In the genomic region with DNA sequence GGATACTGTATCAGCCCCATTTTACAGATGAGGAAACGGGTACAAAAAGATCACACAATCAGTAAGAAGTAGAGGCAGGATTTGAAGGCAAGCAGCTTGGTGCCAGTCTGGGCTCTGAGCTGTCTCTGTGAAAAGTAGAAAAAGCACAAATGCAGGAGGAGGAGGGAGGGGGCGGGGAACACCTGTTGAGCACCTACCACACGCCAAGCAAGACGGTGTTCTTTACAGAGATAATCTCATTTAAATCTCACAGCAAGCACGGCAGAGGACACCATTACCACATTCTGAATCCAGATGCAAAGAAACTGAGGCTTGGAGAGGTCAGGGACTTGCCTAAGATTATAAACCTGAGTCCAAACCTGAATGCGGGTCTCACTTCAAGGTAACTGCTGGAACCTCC, we compare ENCODE assay signal across 34 cellular contexts. TPM values are rescaled to one million over a fixed set of nuclear protein-coding genes. Genes with fewer than 3 reads are reported as not detected.
"Had no signal": no experiment of that assay in that cellular context is flagged by ENCODE, and none has a peak within 500 bp of the region (broad histone marks: within the 10 kb centered on the region; RNA-seq: fewer than 3 reads in every experiment).

No MANE protein-coding gene starts in this region.

- H3K4me1 Mint-ChIP-seq: activated CD4-positive, alpha-beta T cell treated with anti-CD3 and anti-CD28 coated beads for 36 hours; activated CD4-positive, alpha-beta T cell treated with anti-CD3 and anti-CD28 coated beads, Interleukin-2, amount 10 ng/mL, durations not matched to agents 24 days and 14 days; activated CD8-positive, alpha-beta memory T cell treated with anti-CD3 and anti-CD28 coated beads, Interleukin-2, amount 10 ng/mL, durations not matched to agents 7 days and 5 days; activated naive CD4-positive, alpha-beta T cell treated with anti-CD3 and anti-CD28 coated beads, Interleukin-2, amount 50 U/mL, for 24 hours; activated naive CD8-positive, alpha-beta T cell treated with anti-CD3 and anti-CD28 coated beads for 36 hours; activated naive CD8-positive, alpha-beta T cell treated with anti-CD3 and anti-CD28 coated beads, Interleukin-2, amount 50 U/mL, for 24 hours had no signal

- DNase-seq: activated CD4-positive, alpha-beta memory T cell treated with anti-CD3 and anti-CD28 coated beads for 36 hours; activated CD4-positive, alpha-beta T cell treated with anti-CD3 and anti-CD28 coated beads for 36 hours; activated CD4-positive, alpha-beta T cell treated with anti-CD3 and anti-CD28 coated beads, Interleukin-2, amount 10 ng/mL, durations not matched to agents 24 days and 14 days; activated CD4-positive, CD25-positive, alpha-beta regulatory T cell; activated CD4-positive, CD25-positive, alpha-beta regulatory T cell treated with anti-CD3 and anti-CD28 coated beads, Interleukin-2, amount 50 U/mL, for 72 hours; activated CD8-positive, alpha-beta memory T cell treated with anti-CD3 and anti-CD28 coated beads, Interleukin-2, amount 10 ng/mL, durations not matched to agents 7 days and 5 days; activated CD8-positive, alpha-beta memory T cell treated with anti-CD3 and anti-CD28 coated beads, Interleukin-2, amount 50 U/mL, for 4 hours; activated CD8-positive, alpha-beta T cell treated with anti-CD3 and anti-CD28 coated beads, Interleukin-2, amount 10 ng/mL, durations not matched to agents 7 days and 5 days; activated effector memory CD4-positive, alpha-beta T cell treated with anti-CD3 and anti-CD28 coated beads, Interleukin-2, amount 50 U/mL, for 16 hours; activated naive CD4-positive, alpha-beta T cell treated with anti-CD3 and anti-CD28 coated beads for 36 hours; activated naive CD8-positive, alpha-beta T cell treated with anti-CD3 and anti-CD28 coated beads for 36 hours; activated naive CD8-positive, alpha-beta T cell treated with anti-CD3 and anti-CD28 coated beads, Interleukin-2, amount 50 U/mL, for 24 hours; activated T-cell treated with anti-CD3 and anti-CD28 coated beads, Interleukin-2, amount 50 U/mL, for 1 hour; activated T-cell treated with anti-CD3 and anti-CD28 coated beads, Interleukin-2, amount 50 U/mL, for 48 hours; adrenal gland; amygdala; aorta; body of pancreas; cortex of kidney; dermis blood vessel endothelial cell; effector CD4-positive, alpha-beta T cell; effector memory CD8-positive, alpha-beta T cell; erythroblast; foreskin keratinocyte; heart right ventricle; T-helper 2 cell had no signal

- H3K4me3 ChIP-seq: adrenal gland, body of pancreas, esophagus muscularis mucosa, gastroesophageal sphincter, heart right ventricle had no signal

- H3K4me3 Mint-ChIP-seq: activated CD4-positive, alpha-beta memory T cell treated with anti-CD3 and anti-CD28 coated beads for 36 hours; activated CD4-positive, alpha-beta T cell treated with anti-CD3 and anti-CD28 coated beads for 36 hours; activated CD4-positive, alpha-beta T cell treated with anti-CD3 and anti-CD28 coated beads, Interleukin-2, amount 10 ng/mL, durations not matched to agents 24 days and 14 days; activated CD8-positive, alpha-beta memory T cell treated with anti-CD3 and anti-CD28 coated beads, Interleukin-2, amount 10 ng/mL, durations not matched to agents 7 days and 5 days; activated CD8-positive, alpha-beta T cell treated with anti-CD3 and anti-CD28 coated beads, Interleukin-2, amount 10 ng/mL, durations not matched to agents 7 days and 5 days; activated naive CD4-positive, alpha-beta T cell treated with anti-CD3 and anti-CD28 coated beads for 36 hours; activated naive CD4-positive, alpha-beta T cell treated with anti-CD3 and anti-CD28 coated beads, Interleukin-2, amount 50 U/mL, for 24 hours; activated naive CD8-positive, alpha-beta T cell treated with anti-CD3 and anti-CD28 coated beads for 36 hours; activated naive CD8-positive, alpha-beta T cell treated with anti-CD3 and anti-CD28 coated beads, Interleukin-2, amount 50 U/mL, for 24 hours; activated T-helper 1 cell treated with anti-CD3 and anti-CD28 coated beads, Interleukin-12 subunit alpha, Interleukin-12 subunit beta, Interleukin-2, Interleukin-4 antibody, amounts not matched to agents 30 ng/mL and 10 ng/mL and 1 ng/mL, durations not matched to agents 14 hours and 24 hours and 36 hours; effector memory CD8-positive, alpha-beta T cell had no signal

- H3K27ac Mint-ChIP-seq: activated CD4-positive, alpha-beta memory T cell treated with anti-CD3 and anti-CD28 coated beads for 36 hours; activated CD4-positive, alpha-beta T cell treated with anti-CD3 and anti-CD28 coated beads for 36 hours; activated CD4-positive, alpha-beta T cell treated with anti-CD3 and anti-CD28 coated beads, Interleukin-2, amount 10 ng/mL, durations not matched to agents 24 days and 14 days; activated CD8-positive, alpha-beta memory T cell treated with anti-CD3 and anti-CD28 coated beads, Interleukin-2, amount 10 ng/mL, durations not matched to agents 7 days and 5 days; activated CD8-positive, alpha-beta T cell treated with anti-CD3 and anti-CD28 coated beads, Interleukin-2, amount 10 ng/mL, durations not matched to agents 7 days and 5 days; activated naive CD4-positive, alpha-beta T cell treated with anti-CD3 and anti-CD28 coated beads for 36 hours; activated naive CD4-positive, alpha-beta T cell treated with anti-CD3 and anti-CD28 coated beads, Interleukin-2, amount 50 U/mL, for 24 hours; activated naive CD8-positive, alpha-beta T cell treated with anti-CD3 and anti-CD28 coated beads for 36 hours; activated naive CD8-positive, alpha-beta T cell treated with anti-CD3 and anti-CD28 coated beads, Interleukin-2, amount 50 U/mL, for 24 hours; activated T-helper 1 cell treated with anti-CD3 and anti-CD28 coated beads, Interleukin-12 subunit alpha, Interleukin-12 subunit beta, Interleukin-2, Interleukin-4 antibody, amounts not matched to agents 30 ng/mL and 10 ng/mL and 1 ng/mL, durations not matched to agents 14 hours and 24 hours and 36 hours; activated T-helper 2 cell treated with anti-CD3 and anti-CD28 coated beads, Interferon-gamma antibody, Interleukin-2, Interleukin-4, amounts not matched to agents 10 μg/mL and 5 μg/mL and 100 μg/mL, durations not matched to agents 14 hours and 24 hours and 36 hours; effector memory CD8-positive, alpha-beta T cell had no signal

- H3K36me3 Mint-ChIP-seq: activated CD4-positive, alpha-beta memory T cell treated with anti-CD3 and anti-CD28 coated beads for 36 hours; activated CD8-positive, alpha-beta memory T cell treated with anti-CD3 and anti-CD28 coated beads, Interleukin-2, amount 10 ng/mL, durations not matched to agents 7 days and 5 days; activated naive CD8-positive, alpha-beta T cell treated with anti-CD3 and anti-CD28 coated beads for 36 hours had no signal

- H3K4me1 ChIP-seq: body of pancreas, foreskin keratinocyte had no signal

- H3K36me3 ChIP-seq: adrenal gland, esophagus muscularis mucosa, gastroesophageal sphincter, heart right ventricle had no signal

- H3K9me3 ChIP-seq: adrenal gland, body of pancreas, esophagus muscularis mucosa, gastroesophageal sphincter, heart right ventricle had no signal

- H3K9me3 Mint-ChIP-seq: activated CD4-positive, alpha-beta memory T cell treated with anti-CD3 and anti-CD28 coated beads for 36 hours; activated CD4-positive, alpha-beta T cell treated with anti-CD3 and anti-CD28 coated beads, Interleukin-2, amount 10 ng/mL, durations not matched to agents 24 days and 14 days; activated naive CD4-positive, alpha-beta T cell treated with anti-CD3 and anti-CD28 coated beads for 36 hours; activated naive CD4-positive, alpha-beta T cell treated with anti-CD3 and anti-CD28 coated beads, Interleukin-2, amount 50 U/mL, for 24 hours; activated naive CD8-positive, alpha-beta T cell treated with anti-CD3 and anti-CD28 coated beads for 36 hours; activated naive CD8-positive, alpha-beta T cell treated with anti-CD3 and anti-CD28 coated beads, Interleukin-2, amount 50 U/mL, for 24 hours; activated T-helper 1 cell treated with anti-CD3 and anti-CD28 coated beads, Interleukin-12 subunit alpha, Interleukin-12 subunit beta, Interleukin-2, Interleukin-4 antibody, amounts not matched to agents 30 ng/mL and 10 ng/mL and 1 ng/mL, durations not matched to agents 14 hours and 24 hours and 36 hours; activated T-helper 2 cell treated with anti-CD3 and anti-CD28 coated beads, Interferon-gamma antibody, Interleukin-2, Interleukin-4, amounts not matched to agents 10 μg/mL and 5 μg/mL and 100 μg/mL, durations not matched to agents 14 hours and 24 hours and 36 hours; effector memory CD8-positive, alpha-beta T cell had no signal

- ATAC-seq: activated CD4-positive, alpha-beta T cell treated with anti-CD3 and anti-CD28 coated beads for 36 hours; activated CD8-positive, alpha-beta memory T cell treated with anti-CD3 and anti-CD28 coated beads, Interleukin-2, amount 10 ng/mL, durations not matched to agents 7 days and 5 days; activated CD8-positive, alpha-beta T cell treated with anti-CD3 and anti-CD28 coated beads, Interleukin-2, amount 10 ng/mL, durations not matched to agents 7 days and 5 days; activated naive CD8-positive, alpha-beta T cell treated with anti-CD3 and anti-CD28 coated beads, Interleukin-2, amount 50 U/mL, for 24 hours; body of pancreas; effector memory CD8-positive, alpha-beta T cell; foreskin keratinocyte; gastroesophageal sphincter; heart right ventricle had no signal

- H3K27me3 ChIP-seq: adrenal gland, body of pancreas had no signal

- H3K27ac ChIP-seq: body of pancreas, esophagus muscularis mucosa, foreskin keratinocyte, gastroesophageal sphincter, heart right ventricle had no signal

RNA-seq across cellular contexts. Expression of a gene that starts 3.3 kb away (rescaled TPM):
- total RNA-seq: activated CD4-positive, alpha-beta memory T cell treated with anti-CD3 and anti-CD28 coated beads for 36 hours; activated CD4-positive, alpha-beta T cell treated with anti-CD3 and anti-CD28 coated beads for 36 hours; activated CD4-positive, alpha-beta T cell treated with anti-CD3 and anti-CD28 coated beads, Interleukin-2, amount 10 ng/mL, durations not matched to agents 24 days and 14 days; activated CD8-positive, alpha-beta memory T cell treated with anti-CD3 and anti-CD28 coated beads for 36 hours; activated CD8-positive, alpha-beta memory T cell treated with anti-CD3 and anti-CD28 coated beads, Interleukin-2, amount 10 ng/mL, durations not matched to agents 7 days and 5 days; activated CD8-positive, alpha-beta T cell treated with anti-CD3 and anti-CD28 coated beads, Interleukin-2, amount 10 ng/mL, durations not matched to agents 7 days and 5 days; activated naive CD4-positive, alpha-beta T cell treated with anti-CD3 and anti-CD28 coated beads for 36 hours; activated naive CD8-positive, alpha-beta T cell treated with anti-CD3 and anti-CD28 coated beads for 36 hours; activated T-helper 1 cell treated with anti-CD3 and anti-CD28 coated beads, Interleukin-12 subunit alpha, Interleukin-12 subunit beta, Interleukin-2, Interleukin-4 antibody, amounts not matched to agents 30 ng/mL and 10 ng/mL and 1 ng/mL, durations not matched to agents 14 hours and 24 hours and 36 hours; activated T-helper 2 cell treated with anti-CD3 and anti-CD28 coated beads, Interferon-gamma antibody, Interleukin-2, Interleukin-4, amounts not matched to agents 10 μg/mL and 5 μg/mL and 100 μg/mL, durations not matched to agents 14 hours and 24 hours and 36 hours; aorta; body of pancreas; chondrocyte; foreskin keratinocyte; glomerular endothelial cell had no signal
- polyA plus RNA-seq: aorta, foreskin keratinocyte had no signal
